Comparison of ENCODE assay signal across 23 cellular contexts in the genomic region with DNA sequence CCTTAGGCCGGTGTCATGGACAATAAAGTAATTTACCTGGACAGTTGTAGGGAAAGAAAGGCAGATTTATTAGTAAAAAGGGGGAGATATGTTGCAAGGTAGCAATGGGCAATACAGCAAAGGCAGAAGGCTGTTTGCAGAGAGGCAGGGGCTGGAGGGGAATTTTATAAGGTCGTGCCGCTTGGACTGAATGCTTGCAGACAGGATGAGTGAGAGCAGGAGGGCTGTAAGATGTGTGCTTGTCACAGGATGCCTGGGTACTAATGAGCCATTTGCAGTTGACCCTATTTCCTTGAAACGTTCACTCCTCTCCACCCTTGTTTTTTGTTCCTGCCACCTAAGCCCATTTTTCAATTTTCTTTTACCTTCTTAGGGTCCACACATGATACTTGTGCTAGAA.
"Had no signal": no experiment of that assay in that cellular context is flagged by ENCODE, and none has a peak within 500 bp of the region (broad histone marks: within the 10 kb centered on the region; RNA-seq: fewer than 3 reads in every experiment).

No MANE protein-coding gene starts in this region.

- H3K27me3 Mint-ChIP-seq: activated CD4-positive, alpha-beta memory T cell treated with anti-CD3 and anti-CD28 coated beads for 36 hours; activated CD4-positive, alpha-beta T cell treated with anti-CD3 and anti-CD28 coated beads, Interleukin-2, amount 10 ng/mL, durations not matched to agents 7 days and 5 days; activated naive CD4-positive, alpha-beta T cell treated with anti-CD3 and anti-CD28 coated beads, Interleukin-2, amount 10 ng/mL, durations not matched to agents 7 days and 5 days; activated naive CD8-positive, alpha-beta T cell treated with anti-CD3 and anti-CD28 coated beads for 36 hours; T-cell had no signal

- H3K27ac Mint-ChIP-seq: activated CD4-positive, alpha-beta memory T cell treated with anti-CD3 and anti-CD28 coated beads for 36 hours; activated CD4-positive, alpha-beta T cell treated with anti-CD3 and anti-CD28 coated beads, Interleukin-2, amount 10 ng/mL, durations not matched to agents 7 days and 5 days; activated naive CD4-positive, alpha-beta T cell treated with anti-CD3 and anti-CD28 coated beads, Interleukin-2, amount 10 ng/mL, durations not matched to agents 7 days and 5 days; activated naive CD8-positive, alpha-beta T cell treated with anti-CD3 and anti-CD28 coated beads for 36 hours; activated T-helper 2 cell treated with anti-CD3 and anti-CD28 coated beads, Interferon-gamma antibody, Interleukin-2, Interleukin-4, amounts not matched to agents 10 μg/mL and 5 μg/mL and 100 μg/mL, durations not matched to agents 14 hours and 24 hours and 36 hours; T-cell had no signal

- ATAC-seq: T-cell had no signal

- H3K9me3 Mint-ChIP-seq: activated CD4-positive, alpha-beta T cell treated with anti-CD3 and anti-CD28 coated beads, Interleukin-2, amount 10 ng/mL, durations not matched to agents 7 days and 5 days; activated naive CD4-positive, alpha-beta T cell treated with anti-CD3 and anti-CD28 coated beads, Interleukin-2, amount 10 ng/mL, durations not matched to agents 7 days and 5 days; activated naive CD8-positive, alpha-beta T cell treated with anti-CD3 and anti-CD28 coated beads for 36 hours; activated T-helper 2 cell treated with anti-CD3 and anti-CD28 coated beads, Interferon-gamma antibody, Interleukin-2, Interleukin-4, amounts not matched to agents 10 μg/mL and 5 μg/mL and 100 μg/mL, durations not matched to agents 14 hours and 24 hours and 36 hours had no signal

- H3K4me1 Mint-ChIP-seq: activated CD4-positive, alpha-beta T cell treated with anti-CD3 and anti-CD28 coated beads, Interleukin-2, amount 10 ng/mL, durations not matched to agents 7 days and 5 days; activated naive CD4-positive, alpha-beta T cell treated with anti-CD3 and anti-CD28 coated beads, Interleukin-2, amount 10 ng/mL, durations not matched to agents 7 days and 5 days; activated naive CD8-positive, alpha-beta T cell treated with anti-CD3 and anti-CD28 coated beads for 36 hours; T-cell had no signal

- H3K27ac ChIP-seq: brain microvascular endothelial cell, cardiac muscle cell, SK-N-MC had no signal

- H3K27me3 ChIP-seq: brain microvascular endothelial cell, cardiac muscle cell, MG63 had no signal

- H3K4me3 Mint-ChIP-seq: activated CD4-positive, alpha-beta memory T cell treated with anti-CD3 and anti-CD28 coated beads for 36 hours; activated CD4-positive, alpha-beta T cell treated with anti-CD3 and anti-CD28 coated beads, Interleukin-2, amount 10 ng/mL, durations not matched to agents 7 days and 5 days; activated naive CD4-positive, alpha-beta T cell treated with anti-CD3 and anti-CD28 coated beads, Interleukin-2, amount 10 ng/mL, durations not matched to agents 7 days and 5 days; activated naive CD8-positive, alpha-beta T cell treated with anti-CD3 and anti-CD28 coated beads for 36 hours; T-cell had no signal

- DNase-seq: activated CD4-positive, alpha-beta memory T cell treated with anti-CD3 and anti-CD28 coated beads for 36 hours; activated CD4-positive, alpha-beta T cell treated with anti-CD3 and anti-CD28 coated beads, Interleukin-2, amount 10 ng/mL, durations not matched to agents 7 days and 5 days; activated CD4-positive, CD25-positive, alpha-beta regulatory T cell; activated gamma-delta T cell treated with Interleukin-2 at 50 U/mL for 16 hours; activated naive CD4-positive, alpha-beta T cell treated with anti-CD3 and anti-CD28 coated beads, Interleukin-2, amount 10 ng/mL, durations not matched to agents 7 days and 5 days; activated naive CD8-positive, alpha-beta T cell treated with anti-CD3 and anti-CD28 coated beads for 36 hours; activated T-cell treated with anti-CD3 and anti-CD28 coated beads for 4 hours; activated T-cell treated with anti-CD3 and anti-CD28 coated beads, Interleukin-2, amount 50 U/mL, for 48 hours; brain microvascular endothelial cell; MG63; MV-4-11; NCI-H1092 treated with DMSO at 0.1 percent for 48 hours; NCI-H1417 treated with DMSO at 0.1 percent for 48 hours; NCI-H1694; NCI-H2029; NCI-H524; SIG-M5; T-cell; T-helper 2 cell; T1000 had no signal

- H3K9me3 ChIP-seq: MG63 had no signal

- H3K36me3 Mint-ChIP-seq: activated CD4-positive, alpha-beta memory T cell treated with anti-CD3 and anti-CD28 coated beads for 36 hours; activated naive CD4-positive, alpha-beta T cell treated with anti-CD3 and anti-CD28 coated beads, Interleukin-2, amount 10 ng/mL, durations not matched to agents 7 days and 5 days; activated naive CD8-positive, alpha-beta T cell treated with anti-CD3 and anti-CD28 coated beads for 36 hours; T-cell had no signal

- H3K36me3 ChIP-seq: brain microvascular endothelial cell, cardiac muscle cell, MG63 had no signal

- H3K4me3 ChIP-seq: cardiac muscle cell, MG63, SK-N-MC had no signal
